In genomic region chr7:66654275-66655112, GRCh38 we compare ENCODE assay signal across 1 cellular context.
A peak's percentile ranks its signal among the peaks of the same experiment; 100 is the strongest.
TF ChIP-seq lines count a peak whose summit lies in the region.

No MANE protein-coding gene starts in this region.

TF ChIP-seq in K562, 482 proteins besides CTCF, POLR2A, EP300 and RAD21 (continued from another document and continues in another):
- TF ChIP-seq MBD1 (CRISPR knock-in tag; IDR thresholded peaks at IDR 0.05) (no peak), ZNF75A (CRISPR knock-in tag; IDR thresholded peaks at IDR 0.05) (no peak), KLF10 (CRISPR knock-in tag; IDR thresholded peaks at IDR 0.05) (no peak), HOXB6 (CRISPR knock-in tag; IDR thresholded peaks at IDR 0.05; ENCODE audit: borderline replicate concordance) (no peak), HMGXB4 (CRISPR knock-in tag; IDR thresholded peaks at IDR 0.05) (peak; percentile 87), HNRNPLL (IDR thresholded peaks at IDR 0.05; ENCODE audit: low read depth, low read length, poor library complexity, severe bottlenecking) (peak; percentile 97), ETS2 (tag; IDR thresholded peaks at IDR 0.05; ENCODE audit: borderline replicate concordance, poor library complexity, severe bottlenecking) (no peak), ZNF311 (CRISPR knock-in tag; IDR thresholded peaks at IDR 0.05) (no peak), HNRNPL (IDR thresholded peaks at IDR 0.05; ENCODE audit: low read depth, low read length) (peak; percentile 52; the same call in 1 of the 2 replicates), ZNF586 (CRISPR knock-in tag; conservative IDR thresholded peaks at IDR 0.05) (no peak), ZKSCAN3 (CRISPR knock-in tag; IDR thresholded peaks at IDR 0.05) (no peak), CTBP1 (IDR thresholded peaks at IDR 0.05; ENCODE audit: borderline replicate concordance) (peak; percentile 84), LEF1 (IDR thresholded peaks at IDR 0.05) (no peak), NCOR1 (IDR thresholded peaks at IDR 0.05) (no peak; the same call in 1 of the 2 replicates), CBFA2T3 (IDR thresholded peaks at IDR 0.05) (no peak; the same call in 1 of the 2 replicates), SOX6 (IDR thresholded peaks at IDR 0.05) (peak; percentile 56), ATF6 (CRISPR knock-in tag; IDR thresholded peaks at IDR 0.05) (no peak), ZFP36 (IDR thresholded peaks at IDR 0.05; ENCODE audit: low read depth, low read length, partially characterized antibody) (no peak), ZNF263 (CRISPR knock-in tag; IDR thresholded peaks at IDR 0.05; ENCODE audit: borderline replicate concordance) (peak; percentile 72), ZNF253 (CRISPR knock-in tag; conservative IDR thresholded peaks at IDR 0.05) (no peak), POU5F1 (IDR thresholded peaks at IDR 0.05; ENCODE audit: borderline replicate concordance, low read depth, low read length, partially characterized antibody) (no peak), FOXP4 (CRISPR knock-in tag; IDR thresholded peaks at IDR 0.05; ENCODE audit: borderline replicate concordance) (no peak; the same call in 1 of the 2 replicates), ATF2 (CRISPR knock-in tag; IDR thresholded peaks at IDR 0.05) (no peak), KAT2B (IDR thresholded peaks at IDR 0.05; ENCODE audit: low read depth, low read length) (no peak), E4F1 (CRISPR knock-in tag; IDR thresholded peaks at IDR 0.05; ENCODE audit: borderline replicate concordance) (no peak), FOXK1 (CRISPR knock-in tag; IDR thresholded peaks at IDR 0.05; ENCODE audit: borderline replicate concordance) (no peak), ZNF512 (tag; IDR thresholded peaks at IDR 0.05) (no peak), FOXJ2 (tag; IDR thresholded peaks at IDR 0.05) (no peak), TCFL5 (CRISPR knock-in tag; conservative IDR thresholded peaks at IDR 0.05) (no peak), THRAP3 (IDR thresholded peaks at IDR 0.05; ENCODE audit: borderline replicate concordance) (no peak), MTA3 (IDR thresholded peaks at IDR 0.05; ENCODE audit: borderline replicate concordance) (peak; percentile 93), ZNF717 (CRISPR knock-in tag; IDR thresholded peaks at IDR 0.05) (no peak), CREBBP (IDR thresholded peaks at IDR 0.05; ENCODE audit: low read depth, low read length) (no peak), PKNOX1 (IDR thresholded peaks at IDR 0.05) (peak; percentile 62), ZNF121 (CRISPR knock-in tag; conservative IDR thresholded peaks at IDR 0.05) (no peak), FOXM1 (IDR thresholded peaks at IDR 0.05; ENCODE audit: low read depth) (no peak), FOXM1 (CRISPR knock-in tag; IDR thresholded peaks at IDR 0.05; ENCODE audit: low read depth) (peak; percentile 79; the same call in 1 of the 2 replicates), TFAP4 (CRISPR knock-in tag; IDR thresholded peaks at IDR 0.05; ENCODE audit: borderline replicate concordance) (peak; percentile 84)
